ENCODE assay signal across 9 cellular contexts in genomic region chr14:95431199-95432145, GRCh38.
DNase-seq lines count a peak whose midpoint lies in the region; ATAC-seq, FAIRE-seq and TF ChIP-seq lines count a peak whose summit lies in the region.
"Had no signal": no experiment of that assay in that cellular context is flagged by ENCODE, and none has a peak within 500 bp of the region (broad histone marks: within the 10 kb centered on the region; RNA-seq: fewer than 3 reads in every experiment).

No MANE protein-coding gene starts in this region.

- in situ Hi-C loops in HepG2 (cut with HindIII; ENCODE audit: extremely low pct_ligation_motif_present, low pct_unique_long_range_greater_than_20kb): loop anchor here (5.0 kb wide), 1 partner anchor 744 kb away; no protein-coding TSS in a partner anchor

- TF ChIP-seq RAD21 in HepG2 (CRISPR knock-in tag; IDR thresholded peaks at IDR 0.05): no peak

- TF ChIP-seq CTCF in body of pancreas (IDR thresholded peaks at IDR 0.05) (peak; percentile 18 to 59 (median 42)), HepG2 (CRISPR knock-in tag; IDR thresholded peaks at IDR 0.05) (peak; percentile 68)

- FAIRE-seq in HepG2 (lab: Jason Lieb, UNC): no peak
- FAIRE-seq: A204.1 had no signal

- ATAC-seq in body of pancreas (peak; percentile 71), HepG2 (peak; percentile 58), GM18870 (IDR thresholded peaks at IDR 0.05; ENCODE audit: unreplicated experiment) (no peak)

- H3K4me3 ChIP-seq in Jurkat, Clone E6-1 (ENCODE audit: low read length): no peak overlapping the region
- H3K4me3 ChIP-seq in body of pancreas (no peak overlapping the region), HepG2 (replicated peaks in 1 of 3; ENCODE audit: insufficient read depth in 1 of 3, low read depth in 2 of 3, low read length in 3 of 3) (no peak overlapping the region)

- DNase-seq in DMS 273 (lab: John Stamatoyannopoulos, UW; ENCODE audit: unreplicated experiment) (peak; percentile 59), DMS 273 treated with DMSO at 0.1 percent for 48 hours (lab: John Stamatoyannopoulos, UW) (no peak), body of pancreas (peak in 3 of 4 donors; percentile 18 to 22 (median 22)), HepG2 (ENCODE audit: low spot score) (no peak), NCI-H2196 (lab: John Stamatoyannopoulos, UW; ENCODE audit: unreplicated experiment) (no peak)
- peak; percentile 26 for DNase-seq in Jurkat, Clone E6-1 (ENCODE audit: low read depth, low spot score)
- DNase-seq in stimulated activated CD8-positive, alpha-beta memory T cell treated with anti-CD3 and anti-CD28 coated beads, Interleukin-4, amount 100 ng/mL, for 48 hours: no peak

- peaks cover 5% of the 10 kb centered on the region for H3K4me1 ChIP-seq in body of pancreas
- peaks cover 32% of the 10 kb centered on the region for H3K4me1 ChIP-seq in HepG2 (ENCODE audit: insufficient read depth, low read length)

- no peaks in the 10 kb centered on the region for H3K27me3 ChIP-seq in body of pancreas
- H3K27me3 ChIP-seq in HepG2 (ENCODE audit: control insufficient read depth in 1 of 2, insufficient read depth in 2 of 2, low read length in 2 of 2): no peaks in the 10 kb centered on the region

- H3K4me2 ChIP-seq in HepG2 (ENCODE audit: low read depth, low read length): no peak overlapping the region

- H3K9me3 ChIP-seq in body of pancreas (no peaks in the 10 kb centered on the region), HepG2 (ENCODE audit: low read length) (no peaks in the 10 kb centered on the region)

- no peak for TF ChIP-seq POLR2A in body of pancreas (IDR thresholded peaks at IDR 0.05)
- TF ChIP-seq POLR2A in HepG2 (IDR thresholded peaks at IDR 0.05; ENCODE audit: insufficient read depth in 1 of 2, low read depth in 2 of 2, low read length in 2 of 2): no peak

- H2AFZ ChIP-seq in HepG2 (ENCODE audit: low read length): no peak overlapping the region

- H3K36me3 ChIP-seq in body of pancreas (replicated peaks in 1 of 2; ENCODE audit: insufficient read depth in 1 of 2, low read depth in 2 of 2): no peaks in the 10 kb centered on the region
- H3K36me3 ChIP-seq in HepG2 (replicated peaks in 1 of 2; ENCODE audit: control insufficient read depth in 1 of 2, insufficient read depth in 2 of 2, low read length in 2 of 2): peaks cover 3 to 18% of the 10 kb centered on the region in 2 experiments; a peak in 3 of 5 replicates

- TF ChIP-seq EP300 in HepG2 (IDR thresholded peaks at IDR 0.05; ENCODE audit: low read depth in 2 of 2, low read length in 2 of 2) (no peak), HepG2 (CRISPR knock-in tag; IDR thresholded peaks at IDR 0.05; ENCODE audit: borderline replicate concordance) (no peak)

- H3K27ac ChIP-seq in body of pancreas (peak overlapping the region in 2 of 4 donors; percentile 28 to 42), HepG2 (ENCODE audit: extremely low read length, insufficient read depth, low read length) (no peak overlapping the region)

- intact Hi-C loops in body of pancreas (cut with DNase I): loop anchor here (10.0 kb wide), 1 partner anchor 737 kb away; no protein-coding TSS in a partner anchor
- intact Hi-C loops in HepG2 (cut with micrococcal nuclease; ENCODE audit: unreplicated experiment): loop anchor here (1.0 to 10.0 kb wide), 2 partner anchors 207 to 742 kb away; no protein-coding TSS in a partner anchor

- H3K79me2 ChIP-seq in HepG2 (ENCODE audit: insufficient read depth, low read length): no peaks in the 10 kb centered on the region

- BruUV-seq in HepG2 (replicated peaks; lab: Mats Ljungman, UMichigan): no TSS peak

- no peaks in the 10 kb centered on the region for H4K20me1 ChIP-seq in HepG2 (ENCODE audit: insufficient read depth, low read length)

- WGBS in body of pancreas, 2 donors: 62 to 69% methylated on average over 14 to 17 of the region's 17 CpGs
- 88% methylated on average over 14 of the region's 17 CpGs for WGBS in HepG2 (ENCODE audit: low lambda C conversion rate)

- POLR2A ChIA-PET in HepG2 (lab: Yijun Ruan, JAX): interaction anchor here (1.1 to 1.3 kb wide), 2 partner anchors 13 to 92 kb away, joined by 3 read pairs; no protein-coding TSS in a partner anchor

- CTCF ChIA-PET in HepG2 (lab: Yijun Ruan, JAX; ENCODE audit: low intra/inter-chr PET ratio, low total read pairs): interaction anchor here (1.4 kb wide), 1 partner anchor 202 kb away, joined by 4 read pairs; no protein-coding TSS in a partner anchor

- H3K9ac ChIP-seq in HepG2 (ENCODE audit: insufficient read depth, low read depth, low read length): no peak overlapping the region

TF ChIP-seq in HepG2, 621 proteins besides CTCF, POLR2A, EP300 and RAD21:
- TF ChIP-seq MXD1 (CRISPR knock-in tag; IDR thresholded peaks at IDR 0.05) (no peak), KLF16 (CRISPR knock-in tag; IDR thresholded peaks at IDR 0.05) (no peak), SATB2 (CRISPR knock-in tag; IDR thresholded peaks at IDR 0.05) (no peak), ZNF687 (CRISPR knock-in tag; IDR thresholded peaks at IDR 0.05) (peak; percentile 3; the same call in 1 of the 2 replicates), STAG1 (CRISPR knock-in tag; IDR thresholded peaks at IDR 0.05) (peak; percentile 59), ZNF326 (CRISPR knock-in tag; IDR thresholded peaks at IDR 0.05; ENCODE audit: borderline replicate concordance) (no peak), ZNF124 (CRISPR knock-in tag; IDR thresholded peaks at IDR 0.05) (no peak), ZNF580 (CRISPR knock-in tag; IDR thresholded peaks at IDR 0.05; ENCODE audit: borderline replicate concordance, low read depth) (no peak)

Comparison
In these comparisons a context has a peak if more than half of its experiments do, and no peak if none do; other contexts are left out.
1. DNase-seq: peak in DMS 273 (single experiment), Jurkat, Clone E6-1 (single experiment) and body of pancreas (3 of 4); none in DMS 273 treated with DMSO at 0.1 percent for 48 hours (single experiment), HepG2 (single experiment), NCI-H2196 (single experiment) and stimulated activated CD8-positive, alpha-beta memory T cell treated with anti-CD3 and anti-CD28 coated beads, Interleukin-4, amount 100 ng/mL, for 48 hours (single experiment).